ENCODE assay signal across 9 cellular contexts in genomic region chr9:751137-752051, GRCh38.
DNase-seq lines count a peak whose midpoint lies in the region; ATAC-seq and TF ChIP-seq lines count a peak whose summit lies in the region.
"Had no signal": no experiment of that assay in that cellular context is flagged by ENCODE, and none has a peak within 500 bp of the region (broad histone marks: within the 10 kb centered on the region; RNA-seq: fewer than 3 reads in every experiment).

No MANE protein-coding gene starts in this region.

- H3K4me1 Mint-ChIP-seq in activated CD4-positive, alpha-beta memory T cell treated with anti-CD3 and anti-CD28 coated beads for 36 hours (ENCODE audit: low read depth), result peaks cover 48% of the 10 kb centered on the region

- no peak overlapping the region for H3K4me3 ChIP-seq in left lung
- no peak overlapping the region for H3K4me3 ChIP-seq in foreskin fibroblast (ENCODE audit: low read depth in 1 of 2, low read length in 2 of 2)
- H3K4me3 ChIP-seq: GM12878 had no signal

- H3K4me3 Mint-ChIP-seq in activated CD4-positive, alpha-beta memory T cell treated with anti-CD3 and anti-CD28 coated beads for 36 hours, result no peak overlapping the region

- H3K4me1 ChIP-seq in left lung, result peaks cover 6 to 50% of the 10 kb centered on the region in 2 donors

- peaks cover 4% of the 10 kb centered on the region for H3K27me3 Mint-ChIP-seq in activated CD4-positive, alpha-beta memory T cell treated with anti-CD3 and anti-CD28 coated beads for 36 hours

- no peaks in the 10 kb centered on the region for H3K9me3 Mint-ChIP-seq in activated CD4-positive, alpha-beta memory T cell treated with anti-CD3 and anti-CD28 coated beads for 36 hours

- H3K36me3 ChIP-seq in left lung, result no peaks in the 10 kb centered on the region

- ATAC-seq in GM21825 (IDR thresholded peaks at IDR 0.05; ENCODE audit: unreplicated experiment), result peak; percentile 88
- peak; percentile 77 for ATAC-seq in left lung
- ATAC-seq in omental fat pad (ENCODE audit: low FRiP score), result no peak
- ATAC-seq: GM12878 had no signal

- no peak overlapping the region for H3K27ac Mint-ChIP-seq in activated CD4-positive, alpha-beta memory T cell treated with anti-CD3 and anti-CD28 coated beads for 36 hours

- POLR2A ChIA-PET in activated CD4-positive, alpha-beta memory T cell treated with anti-CD3 and anti-CD28 coated beads for 36 hours (lab: Charles Lee), result no interaction called here

- intact Hi-C loops in activated CD4-positive, alpha-beta memory T cell treated with anti-CD3 and anti-CD28 coated beads for 36 hours (cut with micrococcal nuclease), result loop anchor here (10.0 kb wide), 1 partner anchor 237 kb away; no protein-coding TSS in a partner anchor
- intact Hi-C loops in left lung (cut with DNase I), result no loop called here

- DNase-seq in CD1c-positive myeloid dendritic cell (ENCODE audit: extremely low spot score) (peak; percentile 68), left lung (no peak), GOT3 (lab: John Stamatoyannopoulos, UW) (no peak), foreskin fibroblast (no peak), omental fat pad (ENCODE audit: low spot score) (no peak)
- peak; percentile 19 for DNase-seq in activated CD4-positive, alpha-beta memory T cell treated with anti-CD3 and anti-CD28 coated beads for 36 hours
- no peak for DNase-seq in central memory CD4-positive, alpha-beta T cell

- TF ChIP-seq CTCF in left lung (IDR thresholded peaks at IDR 0.05), result no peak
- no peak for TF ChIP-seq CTCF in foreskin fibroblast (IDR thresholded peaks at IDR 0.05; ENCODE audit: low read depth, low read length)
- TF ChIP-seq CTCF in omental fat pad (IDR thresholded peaks at IDR 0.05), result no peak

- H3K27me3 ChIP-seq in left lung, result no peaks in the 10 kb centered on the region

- CTCF ChIA-PET in activated CD4-positive, alpha-beta memory T cell treated with anti-CD3 and anti-CD28 coated beads for 36 hours (lab: Charles Lee), result interaction anchor here (0.8 to 1.1 kb wide), 2 partner anchors 136 to 171 kb away, joined by 3 read pairs; no protein-coding TSS in a partner anchor

- H3K36me3 Mint-ChIP-seq in activated CD4-positive, alpha-beta memory T cell treated with anti-CD3 and anti-CD28 coated beads for 36 hours, result no peaks in the 10 kb centered on the region

- H3K27ac ChIP-seq in left lung, result peak overlapping the region; percentile 21 to 69

- no peaks in the 10 kb centered on the region for H3K9me3 ChIP-seq in left lung

Comparison
In these comparisons a context has a peak if more than half of its experiments do, and no peak if none do; other contexts are left out.
1. DNase-seq: peak in CD1c-positive myeloid dendritic cell (single experiment) and activated CD4-positive, alpha-beta memory T cell treated with anti-CD3 and anti-CD28 coated beads for 36 hours (single experiment); none in left lung (0 of 2), central memory CD4-positive, alpha-beta T cell (single experiment), GOT3 (single experiment), foreskin fibroblast (0 of 2) and omental fat pad (single experiment).